Comparison of ENCODE assay signal across 18 cellular contexts in genomic region chr1:119553302-119554071, GRCh38. TPM values are rescaled to one million over a fixed set of nuclear protein-coding genes. Genes with fewer than 3 reads are reported as not detected.
DNase-seq lines count a peak whose midpoint lies in the region; ATAC-seq, FAIRE-seq and TF ChIP-seq lines count a peak whose summit lies in the region.
"Not testable (repeated sequence)": the region's sequence is repeated elsewhere in the genome, so short reads cannot be mapped to it uniquely, and the experiment has no call there.
"Had no signal": no experiment of that assay in that cellular context is flagged by ENCODE, and none has a peak within 500 bp of the region (broad histone marks: within the 10 kb centered on the region; RNA-seq: fewer than 3 reads in every experiment).

No MANE protein-coding gene starts in this region.

- H3K4me1 Mint-ChIP-seq in mesothelial cell of epicardium: peaks cover 32% of the 10 kb centered on the region

- H3K27ac Mint-ChIP-seq in mesothelial cell of epicardium: peak overlapping the region; percentile 90

- TF ChIP-seq RAD21 in K562 (CRISPR knock-in tag; conservative IDR thresholded peaks at IDR 0.05 in 1 of 2, IDR thresholded peaks at IDR 0.05 in 1 of 2): not testable (repeated sequence)

- not testable (repeated sequence) for H3K4me2 ChIP-seq in GM23248 (ENCODE audit: unreplicated experiment); K562 (ENCODE audit: insufficient read depth, low read length)

- H3K9me1 ChIP-seq in K562 (ENCODE audit: control insufficient read depth, insufficient read depth, low read length): not testable (repeated sequence)

- H3K9ac ChIP-seq in GM23248; K562 (ENCODE audit: insufficient read depth in 1 of 2, low read depth in 2 of 2, low read length in 2 of 2): not testable (repeated sequence)

- H3K27ac ChIP-seq in GM23248; K562 (ENCODE audit: extremely low read depth, low read depth, low read length): not testable (repeated sequence)
- H3K27ac ChIP-seq in dorsolateral prefrontal cortex (peak overlapping the region in 34 of 59 donors; percentile 2 to 70 (median 40)), cardiac muscle cell (peak overlapping the region; percentile 35)

- H2AFZ ChIP-seq in GM23248; K562 (ENCODE audit: low read depth, low read length): not testable (repeated sequence)

- not testable (repeated sequence) for TF ChIP-seq POLR2A in K562 (conservative IDR thresholded peaks at IDR 0.05)

- not testable (repeated sequence) for TF ChIP-seq CTCF in K562 (IDR thresholded peaks at IDR 0.05 in 2 of 3, conservative IDR thresholded peaks at IDR 0.05 in 1 of 3; ENCODE audit: insufficient read depth in 2 of 3, low read depth in 1 of 3, low read length in 3 of 3); dorsolateral prefrontal cortex (IDR thresholded peaks at IDR 0.05 in 54 of 56, conservative IDR thresholded peaks at IDR 0.05 in 2 of 56; ENCODE audit: low read depth in 1 of 56, partially characterized antibody in 56 of 56); cardiac muscle cell (IDR thresholded peaks at IDR 0.05; ENCODE audit: low read depth, low read length); mesothelial cell of epicardium (IDR thresholded peaks at IDR 0.05; ENCODE audit: unreplicated experiment)

- not testable (repeated sequence) for H3K79me2 ChIP-seq in GM23248 (ENCODE audit: insufficient read depth); K562 (ENCODE audit: control insufficient read depth, insufficient read depth, low read length)

- 17 to 33% methylated on average over 1 of the region's 1 CpG for WGBS in GM23248 (ENCODE audit: low coverage in 1 of 2, low lambda C conversion rate in 2 of 2, missing lambda C conversion rate in 2 of 2), 2 experiments
- 8% methylated on average over 1 of the region's 1 CpG for WGBS in K562 (ENCODE audit: insufficient coverage, low coverage, missing lambda C conversion rate)

- TF ChIP-seq EP300 in K562 (IDR thresholded peaks at IDR 0.05; ENCODE audit: low read length): not testable (repeated sequence)

- H3F3A ChIP-seq in GM23248 (ENCODE audit: insufficient read depth): not testable (repeated sequence)

- H3K4me3 ChIP-seq in GM23248; K562; dorsolateral prefrontal cortex; cardiac muscle cell; skeletal muscle cell (ENCODE audit: low read depth, low read length): not testable (repeated sequence)

- H3K27me3 ChIP-seq in GM23248 (replicated peaks; ENCODE audit: insufficient read depth); K562 (ENCODE audit: control insufficient read depth in 2 of 2, insufficient read depth in 2 of 2, low read length in 2 of 2); dorsolateral prefrontal cortex; cardiac muscle cell: not testable (repeated sequence)

- H3K9me3 ChIP-seq in GM23248 (ENCODE audit: low read depth); K562 (replicated peaks; ENCODE audit: control insufficient read depth, insufficient read depth, low read depth, low read length); cardiac muscle cell (ENCODE audit: low read depth): not testable (repeated sequence)

- H3K9me3 Mint-ChIP-seq in mesothelial cell of epicardium: not testable (repeated sequence)

- intact Hi-C loops in K562 (cut with micrococcal nuclease): not testable (repeated sequence)
- intact Hi-C loops in dorsolateral prefrontal cortex (cut with DNase I): loop anchor here (5.0 to 10.0 kb wide), 2 partner anchors 94 to 111 kb away; partner anchors contain the start of gene ZNF697 (in 1 of the 2)

- CTCF ChIA-PET in K562 (lab: Yijun Ruan, JAX; ENCODE audit: low intra/inter-chr PET ratio): not testable (repeated sequence)

- H3K4me1 ChIP-seq in GM23248 (ENCODE audit: insufficient read depth): peaks cover 10% of the 10 kb centered on the region
- not testable (repeated sequence) for H3K4me1 ChIP-seq in K562 (replicated peaks in 1 of 2; ENCODE audit: control insufficient read depth in 2 of 2, insufficient read depth in 2 of 2, low read length in 2 of 2); cardiac muscle cell (ENCODE audit: low read depth)

- not testable (repeated sequence) for ATAC-seq in K562

- not testable (repeated sequence) for FAIRE-seq in K562 (lab: Jason Lieb, UNC)

- POLR2A ChIA-PET in K562 (lab: Yijun Ruan, JAX): interaction anchor here (1.3 kb wide), 1 partner anchor 9 kb away, joined by 4 read pairs; no protein-coding TSS in a partner anchor

- not testable (repeated sequence) for BruUV-seq in K562 (replicated peaks; lab: Mats Ljungman, UMichigan)

- not testable (repeated sequence) for H3K27me3 Mint-ChIP-seq in mesothelial cell of epicardium (ENCODE audit: low read depth)

- H3K4me3 Mint-ChIP-seq in mesothelial cell of epicardium: not testable (repeated sequence)

- not testable (repeated sequence) for H3K9me2 ChIP-seq in GM23248 (ENCODE audit: insufficient read depth)

- in situ Hi-C loops in GM23248 (cut with MboI); K562 (cut with MboI): not testable (repeated sequence)

- not testable (repeated sequence) for H3K36me3 Mint-ChIP-seq in mesothelial cell of epicardium

- not testable (repeated sequence) for H3K36me3 ChIP-seq in GM23248 (ENCODE audit: low read depth); K562 (ENCODE audit: control insufficient read depth, insufficient read depth, low read length); cardiac muscle cell

- H4K20me1 ChIP-seq in GM23248 (ENCODE audit: insufficient read depth); K562 (replicated peaks; ENCODE audit: control insufficient read depth, insufficient read depth, low read length): not testable (repeated sequence)

- DNase-seq in GM23248 (peak; percentile 51), OCI-M1 (lab: John Stamatoyannopoulos, UW) (peak; percentile 60), K562 (ENCODE audit: extremely low read depth in 1 of 4, low spot score in 3 of 4) (peak in 1 of 4 experiments; percentile 17), cardiac muscle cell (ENCODE audit: low read depth in 1 of 2, low spot score in 1 of 2) (peak in 1 of 2 donors; percentile 47), skeletal muscle cell (ENCODE audit: low read depth) (peak; percentile 11)
- DNase-seq in dorsolateral prefrontal cortex; mesothelial cell of epicardium (ENCODE audit: low spot score in 2 of 2, unreplicated experiment in 2 of 2): not testable (repeated sequence)

TF ChIP-seq in K562, 482 proteins besides CTCF, POLR2A, EP300 and RAD21:
- peak; percentile 86 for TF ChIP-seq FOSL1 (tag; conservative IDR thresholded peaks at IDR 0.05)

RNA-seq across cellular contexts. Expression of gene HSD3B1, which starts 46.5 kb away (rescaled TPM):
- not detected in 2 replicates for total RNA-seq in GM23248 (2014; rRNA removed; shearing (Covaris generic))
- polyA plus RNA-seq in GM23248 (2016; fragmentation: Nextera tagmentation; extraction: Ambion mirVana): not detected in 2 replicates
- total RNA-seq in K562 (2011; cell fraction: chromatin; rRNA removed; ENCODE audit: low replicate concordance): not detected in 2 replicates
- total RNA-seq in K562 (2011; cell fraction: nucleolus; rRNA removed): not detected in 2 replicates
- not detected in 2 replicates for total RNA-seq in K562 (2011; cell fraction: nucleoplasm; rRNA removed)
- not detected in 2 replicates for total RNA-seq in K562 (2014; rRNA removed)
- total RNA-seq in K562 (2014; rRNA removed; fragmentation: Illumina TruSeq; extraction: Trizol): not detected in 2 replicates
- not detected in 2 replicates for total RNA-seq in K562 (2015; rRNA removed; fragmentation: Illumina TruSeq; extraction: Trizol)
- not detected in 2 replicates for total RNA-seq in K562 (2021)
- not detected in 2 replicates for polyA plus RNA-seq in K562 (2011; rRNA removed)
- not detected in 2 replicates for polyA plus RNA-seq in K562 (2011; cell fraction: cytosol; rRNA removed)
- not detected in 2 replicates for polyA plus RNA-seq in K562 (2011; cell fraction: nucleus; rRNA removed)
- polyA plus RNA-seq in K562 (2012): not detected in 2 replicates
- polyA plus RNA-seq in K562 (2014; fragmentation: Illumina TruSeq; extraction: Trizol): not detected in 2 replicates
- not detected for polyA plus RNA-seq in K562 (2014; fragmentation: Nextera tagmentation; extraction: Ambion mirVana)
- polyA plus RNA-seq in K562 (2014; rRNA removed): not detected in 2 replicates
- polyA minus RNA-seq in K562 (2011; rRNA and poly(A)+ RNA removed): not detected in 2 replicates
- not detected in 2 replicates for polyA minus RNA-seq in K562 (2011; cell fraction: cytosol; rRNA and poly(A)+ RNA removed)
- not detected in 2 replicates for polyA minus RNA-seq in K562 (2011; cell fraction: nucleus; rRNA and poly(A)+ RNA removed)
- not detected for total RNA-seq in dorsolateral prefrontal cortex
- 0.27 TPM in 1 of 2 replicates, not detected in the other for total RNA-seq in cardiac muscle cell
- 0.07 TPM in 1 of 2 replicates, not detected in the other for polyA plus RNA-seq in cardiac muscle cell
- not detected in 3 replicates for total RNA-seq in mesothelial cell of epicardium
- total RNA-seq: activated CD4-positive, alpha-beta memory T cell treated with anti-CD3 and anti-CD28 coated beads for 36 hours; activated T-cell treated with anti-CD3 and anti-CD28 coated beads, Interleukin-2, amount 50 U/mL, for 72 hours; CD8-positive, alpha-beta T cell; gastrocnemius medialis; left cardiac atrium; myocyte; prostate gland; skeletal muscle tissue; uterus had no signal
- polyA plus RNA-seq: esophagus, IgD-negative memory B cell had no signal
